11 cellular contexts compared by ENCODE assay signal in the genomic region with DNA sequence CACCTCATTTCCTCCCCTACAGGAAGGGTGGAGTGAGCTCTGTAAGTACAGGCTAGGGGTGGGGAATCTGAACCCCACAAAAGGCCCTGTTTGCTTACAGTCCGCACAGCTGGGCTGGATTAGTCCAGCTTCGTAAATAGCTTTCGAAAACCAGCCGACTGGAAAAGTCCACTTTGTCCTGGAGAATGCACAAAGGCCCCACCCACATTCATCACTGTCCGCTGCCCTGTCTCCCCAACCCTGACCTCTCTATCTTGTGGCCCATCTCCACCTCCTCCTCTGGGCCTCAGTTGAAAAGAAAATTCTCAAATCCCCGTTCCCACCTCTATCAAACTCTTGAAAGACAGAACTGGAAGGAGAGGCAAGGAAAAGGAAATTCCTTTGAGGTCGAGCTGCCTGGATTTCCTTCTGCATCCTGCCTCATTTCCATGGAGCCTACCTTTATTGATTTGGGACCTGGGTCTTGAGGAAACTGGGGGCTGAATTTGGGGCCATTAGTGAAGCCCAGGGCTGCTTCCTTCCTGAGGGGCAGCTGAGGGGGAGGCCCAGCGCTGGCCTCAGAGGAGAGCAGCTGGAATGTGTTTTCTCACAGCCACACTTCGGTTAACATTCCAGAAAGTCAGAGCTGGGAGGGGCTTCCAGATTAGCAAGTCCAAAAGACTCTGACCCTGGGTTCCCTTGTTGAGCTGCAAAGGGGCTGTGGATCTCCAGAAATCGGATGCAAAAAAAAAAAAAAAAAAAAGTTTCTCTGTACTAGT.
DNase-seq lines count a peak whose midpoint lies in the region; ATAC-seq, FAIRE-seq and TF ChIP-seq lines count a peak whose summit lies in the region.
"Had no signal": no experiment of that assay in that cellular context is flagged by ENCODE, and none has a peak within 500 bp of the region (broad histone marks: within the 10 kb centered on the region; RNA-seq: fewer than 3 reads in every experiment).

No MANE protein-coding gene starts in this region.

- no peak for ATAC-seq in HG02678 (IDR thresholded peaks at IDR 0.05; ENCODE audit: unreplicated experiment)
- ATAC-seq: activated naive CD4-positive, alpha-beta T cell treated with anti-CD3 and anti-CD28 coated beads, Interleukin-2, amount 50 U/mL, for 72 hours had no signal

- H3K36me3 ChIP-seq in OCI-LY7 (ENCODE audit: insufficient read depth, low read length) = no peaks in the 10 kb centered on the region

- H3K4me2 ChIP-seq in OCI-LY7 (ENCODE audit: low read length) = no peak overlapping the region

- intact Hi-C loops in OCI-LY7 (cut with micrococcal nuclease; ENCODE audit: unreplicated experiment) = no loop called here

- no peak overlapping the region for H2AFZ ChIP-seq in OCI-LY7 (ENCODE audit: low read length)

- CTCF ChIA-PET in OCI-LY7 (lab: Charles Lee; ENCODE audit: unreplicated experiment) = no interaction called here

- no TSS peak for BruUV-seq in OCI-LY7 (replicated peaks; lab: Mats Ljungman, UMichigan)

- no peaks in the 10 kb centered on the region for H3K79me2 ChIP-seq in OCI-LY7 (ENCODE audit: insufficient read depth, low read depth, low read length)

- FAIRE-seq in D721Med (lab: Jason Lieb, UNC) = no peak
- FAIRE-seq: small intestine had no signal

- no peaks in the 10 kb centered on the region for H3K4me1 ChIP-seq in OCI-LY7 (ENCODE audit: insufficient read depth, low read length, poor library complexity, severe bottlenecking)

- TF ChIP-seq CTCF in cardiac fibroblast (IDR thresholded peaks at IDR 0.05; ENCODE audit: low read depth, low read length) (no peak), retinal pigment epithelial cell (conservative IDR thresholded peaks at IDR 0.05; ENCODE audit: low read depth, low read length) (no peak), D721Med (IDR thresholded peaks at IDR 0.05; ENCODE audit: insufficient read depth, missing control alignments) (no peak), OCI-LY7 (conservative IDR thresholded peaks at IDR 0.05; ENCODE audit: low read length) (no peak)

- DNase-seq in EL = peak; percentile 90
- DNase-seq in cardiac fibroblast (ENCODE audit: low read depth in 2 of 2) = peak; percentile 13 to 95
- peak; percentile 75 for DNase-seq in iPS-NIHi11 (ENCODE audit: low spot score)
- DNase-seq in retinal pigment epithelial cell (ENCODE audit: low read depth) = peak; percentile 38
- no peak for DNase-seq in GM19240 (ENCODE audit: insufficient read length, low spot score)
- DNase-seq in D721Med (ENCODE audit: insufficient read length, low spot score) = no peak
- DNase-seq in OCI-LY7 (ENCODE audit: low spot score) = no peak
- DNase-seq: SIG-M5, small intestine had no signal

- H4K20me1 ChIP-seq in OCI-LY7 (ENCODE audit: insufficient read depth, low read length) = no peaks in the 10 kb centered on the region

- no peaks in the 10 kb centered on the region for H3K9me2 ChIP-seq in OCI-LY7 (ENCODE audit: insufficient read depth, low read length)

- POLR2A ChIA-PET in OCI-LY7 (lab: Charles Lee) = interaction anchor here (0.6 to 0.7 kb wide), 2 partner anchors 11 to 79 kb away, joined by 4 to 6 read pairs; no protein-coding TSS in a partner anchor

- no peaks in the 10 kb centered on the region for H3K9me3 ChIP-seq in OCI-LY7 (ENCODE audit: low read length)

- H3K4me3 ChIP-seq in cardiac fibroblast (replicated peaks in 1 of 2; ENCODE audit: low read depth in 2 of 2, low read length in 2 of 2) = no peak overlapping the region
- H3K4me3 ChIP-seq in retinal pigment epithelial cell (ENCODE audit: low read length) = no peak overlapping the region
- H3K4me3 ChIP-seq in OCI-LY7 (ENCODE audit: low read depth, low read length, poor library complexity, severe bottlenecking) = no peak overlapping the region

- H3K27ac ChIP-seq in OCI-LY7 (ENCODE audit: low read depth, low read length, poor library complexity, severe bottlenecking) = no peak overlapping the region

Comparison
In these comparisons a context has a peak if more than half of its experiments do, and no peak if none do; other contexts are left out.
1. DNase-seq: peak in EL (single experiment), cardiac fibroblast (2 of 2), iPS-NIHi11 (single experiment) and retinal pigment epithelial cell (single experiment); none in GM19240 (single experiment), D721Med (single experiment) and OCI-LY7 (single experiment).